Comparison of ENCODE assay signal across 26 cellular contexts in genomic region chr13:114174529-114174941, GRCh38. TPM values are rescaled to one million over a fixed set of nuclear protein-coding genes. Genes with fewer than 3 reads are reported as not detected.
A peak's percentile ranks its signal among the peaks of the same experiment; 100 is the strongest.
DNase-seq lines count a peak whose midpoint lies in the region; TF ChIP-seq lines count a peak whose summit lies in the region.
"Had no signal": no experiment of that assay in that cellular context is flagged by ENCODE, and none has a peak within 500 bp of the region (broad histone marks: within the 10 kb centered on the region; RNA-seq: fewer than 3 reads in every experiment).

No MANE protein-coding gene starts in this region.

- no peaks in the 10 kb centered on the region for H3K27me3 ChIP-seq in mammary epithelial cell (ENCODE audit: insufficient read depth, low read length)

- intact Hi-C loops in mammary epithelial cell (cut with micrococcal nuclease): no loop called here

- H3K79me2 ChIP-seq in mammary epithelial cell (ENCODE audit: insufficient read depth, low read length): no peaks in the 10 kb centered on the region

- DNase-seq in DMS79 treated with DMSO at 0.1 percent for 48 hours (lab: John Stamatoyannopoulos, UW) (peak; percentile 62), DMS79 (lab: John Stamatoyannopoulos, UW) (no peak), RPMI7951 (ENCODE audit: low read depth) (peak; percentile 9), dermis blood vessel endothelial cell (peak; percentile 74), pulmonary artery endothelial cell (ENCODE audit: low read depth, low spot score) (peak; percentile 69), mammary epithelial cell (no peak), DMS 273 (lab: John Stamatoyannopoulos, UW; ENCODE audit: unreplicated experiment) (no peak), NAMALWA (ENCODE audit: low spot score) (no peak)
- DNase-seq: activated CD8-positive, alpha-beta memory T cell treated with anti-CD3 and anti-CD28 coated beads, Interleukin-2, amount 50 U/mL, for 4 hours; activated gamma-delta T cell; AML-193; head of caudate nucleus; left colon; natural killer cell; OCI-M1; spleen; stimulated activated CD4-positive, alpha-beta T cell treated with anti-CD3 and anti-CD28 coated beads, Interleukin-4, amount 100 ng/mL, for 4 hours; stimulated activated naive CD8-positive, alpha-beta T cell treated with anti-CD3 and anti-CD28 coated beads, Interleukin-15, amount 100 ng/mL, for 72 hours; T-helper 2 cell had no signal

- no peak overlapping the region for H3K4me2 ChIP-seq in mammary epithelial cell (ENCODE audit: insufficient read depth, low read depth, low read length)

- 36% methylated on average over 3 of the region's 3 CpGs for WGBS in mammary epithelial cell (ENCODE audit: low coverage, missing lambda C conversion rate)

- no peak overlapping the region for H2AFZ ChIP-seq in mammary epithelial cell (ENCODE audit: low read depth, low read length)

- H3K4me3 ChIP-seq in mammary epithelial cell (replicated peaks in 1 of 3; ENCODE audit: insufficient read depth in 1 of 3, low read depth in 2 of 3, low read length in 3 of 3): no peak overlapping the region
- H3K4me3 ChIP-seq: coronary artery, spleen, tibial nerve had no signal

- no peaks in the 10 kb centered on the region for H4K20me1 ChIP-seq in mammary epithelial cell (ENCODE audit: insufficient read depth, low read length)

- no peaks in the 10 kb centered on the region for H3K36me3 ChIP-seq in mammary epithelial cell (ENCODE audit: insufficient read depth, low read length)
- H3K36me3 ChIP-seq: spleen, tibial nerve had no signal

- no peak overlapping the region for H3K27ac ChIP-seq in mammary epithelial cell (ENCODE audit: insufficient read depth, low read depth, low read length)
- H3K27ac ChIP-seq: 22Rv1, coronary artery, spleen, tibial nerve had no signal

- dilution Hi-C loops in mammary epithelial cell (cut with HindIII; ENCODE audit: low sequenced_read_pairs): no loop called here

- no peaks in the 10 kb centered on the region for H3K4me1 ChIP-seq in mammary epithelial cell (ENCODE audit: insufficient read depth, low read length)
- H3K4me1 ChIP-seq: tibial nerve had no signal

- no peaks in the 10 kb centered on the region for H3K9me3 ChIP-seq in mammary epithelial cell (replicated peaks; ENCODE audit: insufficient read depth, low read length)

- CTCF ChIA-PET in mammary epithelial cell (lab: Charles Lee; ENCODE audit: low non-redundant PET): no interaction called here

- BruUV-seq in mammary epithelial cell (replicated peaks; lab: Mats Ljungman, UMichigan): no TSS peak

- no peak for TF ChIP-seq CTCF in mammary epithelial cell (conservative IDR thresholded peaks at IDR 0.05 in 1 of 2, IDR thresholded peaks at IDR 0.05 in 1 of 2; ENCODE audit: extremely low read depth in 1 of 2, insufficient read depth in 1 of 2, low read depth in 1 of 2, low read length in 2 of 2)

- in situ Hi-C loops in mammary epithelial cell (cut with MboI; ENCODE audit: low sequenced_read_pairs in 2 of 2): no loop called here

- H3K9ac ChIP-seq in mammary epithelial cell (ENCODE audit: insufficient read depth, low read length): no peak overlapping the region

RNA-seq across cellular contexts. Expression of gene CFAP97D2, which starts 4.5 kb away (rescaled TPM):
- total RNA-seq in RPMI7951 (2014; rRNA removed; shearing (Covaris generic)): not detected in 2 replicates
- total RNA-seq in dermis blood vessel endothelial cell (not detected in 2 replicates), pulmonary artery endothelial cell (not detected in 2 replicates), mammary epithelial cell (not detected)
- polyA plus RNA-seq in mammary epithelial cell: not detected
- polyA minus RNA-seq in mammary epithelial cell: not detected
- total RNA-seq: H1, left colon, mesenteric fat pad, osteoblast, spleen, tibial nerve, WTC11 had no signal
- polyA plus RNA-seq: H1 had no signal

RNA-seq across cellular contexts. Expression of gene RASA3, which starts 42.1 kb away (rescaled TPM):
- total RNA-seq in RPMI7951 (2014; rRNA removed; shearing (Covaris generic)): 22.8 and 24.4 TPM in 2 replicates
- total RNA-seq in dermis blood vessel endothelial cell (35.4 and 51.4 TPM in 2 replicates), pulmonary artery endothelial cell (41.0 and 41.5 TPM in 2 replicates), mammary epithelial cell (1 to 10 TPM; 5.2 to 8.4 TPM)
- polyA plus RNA-seq in mammary epithelial cell: 4.0 TPM
- polyA minus RNA-seq in mammary epithelial cell: 2.5 TPM

Comparison
In these comparisons a context has a peak if more than half of its experiments do, and no peak if none do; other contexts are left out.
1. DNase-seq: peak in DMS79 treated with DMSO at 0.1 percent for 48 hours (single experiment), RPMI7951 (single experiment), dermis blood vessel endothelial cell (single experiment) and pulmonary artery endothelial cell (single experiment); none in DMS79 (single experiment), mammary epithelial cell (single experiment), DMS 273 (single experiment) and NAMALWA (single experiment).